In the genomic region with DNA sequence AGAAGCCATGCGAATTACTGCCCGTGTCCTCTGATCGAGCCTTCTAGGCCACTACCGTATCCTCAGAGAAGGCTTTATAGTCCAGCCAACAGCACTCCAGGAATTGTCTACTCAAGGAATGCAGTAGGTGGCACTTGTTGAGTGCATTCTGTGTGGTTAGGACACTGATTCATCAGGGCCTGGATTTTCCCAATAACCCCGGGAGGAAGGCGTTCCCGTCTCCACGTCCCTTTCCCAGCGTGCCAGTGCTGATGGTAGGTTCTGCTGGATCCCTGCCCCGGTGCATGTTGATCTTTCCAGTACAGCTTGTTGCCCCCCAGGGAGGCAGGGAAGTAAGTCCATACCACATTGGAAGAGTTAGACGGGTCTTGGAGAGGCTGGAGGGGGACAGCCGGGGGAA, we compare ENCODE assay signal across 24 cellular contexts.
DNase-seq lines count a peak whose midpoint lies in the region; ATAC-seq and TF ChIP-seq lines count a peak whose summit lies in the region.
"Had no signal": no experiment of that assay in that cellular context is flagged by ENCODE, and none has a peak within 500 bp of the region (broad histone marks: within the 10 kb centered on the region; RNA-seq: fewer than 3 reads in every experiment).

No MANE protein-coding gene starts in this region.

- H3K9me3 Mint-ChIP-seq in T-helper 1 cell treated with Interleukin-12 subunit alpha and Interleukin-12 subunit beta and Interleukin-4 antibody, amounts not matched to agents 30 μg/mL and 1 μg/mL, for 36 hours = no peaks in the 10 kb centered on the region
- H3K9me3 Mint-ChIP-seq in MCF 10A (ENCODE audit: unreplicated experiment) (no peaks in the 10 kb centered on the region), T-cell (no peaks in the 10 kb centered on the region)
- H3K9me3 Mint-ChIP-seq: GM23338 had no signal

- intact Hi-C loops in MCF 10A (cut with micrococcal nuclease) (no loop called here), breast epithelium (cut with DNase I; ENCODE audit: low total_unique reads) (no loop called here)

- ATAC-seq in T-cell (replicated peaks in 1 of 4) = no peak
- ATAC-seq in HG03139 (IDR thresholded peaks at IDR 0.05; ENCODE audit: unreplicated experiment) = no peak
- ATAC-seq: GM23338, psoas muscle had no signal

- no peaks in the 10 kb centered on the region for H3K4me1 ChIP-seq in breast epithelium
- H3K4me1 ChIP-seq in trophoblast cell (ENCODE audit: control insufficient read depth in 1 of 2, insufficient read depth in 2 of 2, low read length in 2 of 2) = peaks cover 2 to 6% of the 10 kb centered on the region in 2 experiments
- H3K4me1 ChIP-seq: colonic mucosa, psoas muscle, uterus had no signal

- POLR2A ChIA-PET in MCF 10A (lab: Yijun Ruan, JAX) = no interaction called here
- POLR2A ChIA-PET in T-cell (lab: Charles Lee) = no interaction called here

- no peak overlapping the region for H3K14ac ChIP-seq in trophoblast cell (ENCODE audit: low read length)

- no peaks in the 10 kb centered on the region for H3K27me3 Mint-ChIP-seq in T-helper 1 cell treated with Interleukin-12 subunit alpha and Interleukin-12 subunit beta and Interleukin-4 antibody, amounts not matched to agents 30 μg/mL and 1 μg/mL, for 36 hours (ENCODE audit: low read depth)
- H3K27me3 Mint-ChIP-seq in MCF 10A (ENCODE audit: insufficient read depth, unreplicated experiment) (no peaks in the 10 kb centered on the region), T-cell (no peaks in the 10 kb centered on the region)

- H2BK12ac ChIP-seq in trophoblast cell (ENCODE audit: low read length) = no peak overlapping the region

- no peak overlapping the region for H3K9ac ChIP-seq in trophoblast cell (ENCODE audit: low read length)

- H3K4me1 Mint-ChIP-seq in T-helper 1 cell treated with Interleukin-12 subunit alpha and Interleukin-12 subunit beta and Interleukin-4 antibody, amounts not matched to agents 30 μg/mL and 1 μg/mL, for 36 hours (ENCODE audit: low read depth) = peaks cover 90% of the 10 kb centered on the region
- H3K4me1 Mint-ChIP-seq in MCF 10A (ENCODE audit: insufficient read depth, unreplicated experiment) (peaks cover 6% of the 10 kb centered on the region), T-cell (peaks cover 78 to 94% (median 91%) of the 10 kb centered on the region in 3 donors)

- H3K4me2 ChIP-seq in trophoblast cell (ENCODE audit: low read length) = no peak overlapping the region
- H3K4me2 ChIP-seq: GM23338 had no signal

- H3K4me3 Mint-ChIP-seq in T-helper 1 cell treated with Interleukin-12 subunit alpha and Interleukin-12 subunit beta and Interleukin-4 antibody, amounts not matched to agents 30 μg/mL and 1 μg/mL, for 36 hours = peak overlapping the region; percentile 35
- H3K4me3 Mint-ChIP-seq in MCF 10A (ENCODE audit: unreplicated experiment) (no peak overlapping the region), T-cell (peak overlapping the region in 1 of 3 donors; percentile 85)
- H3K4me3 Mint-ChIP-seq: GM23338 had no signal

- H3K27ac ChIP-seq in breast epithelium = no peak overlapping the region
- H3K27ac ChIP-seq in trophoblast cell (ENCODE audit: low read depth, low read length) = no peak overlapping the region
- H3K27ac ChIP-seq: 22Rv1, cardiac muscle cell, colonic mucosa, Peyer's patch, psoas muscle, thoracic aorta, uterus had no signal

- no peak for TF ChIP-seq CTCF in MCF 10A (IDR thresholded peaks at IDR 0.05; ENCODE audit: unreplicated experiment)
- no peak for TF ChIP-seq CTCF in breast epithelium (IDR thresholded peaks at IDR 0.05)

- CTCF ChIA-PET in MCF 10A (lab: Yijun Ruan, JAX) (no interaction called here), T-cell (lab: Charles Lee) (no interaction called here)

- H2AK5ac ChIP-seq in trophoblast cell (ENCODE audit: low read length) = no peak overlapping the region

- H3K27me3 ChIP-seq in breast epithelium (no peaks in the 10 kb centered on the region), trophoblast cell (ENCODE audit: insufficient read depth, low read length) (no peaks in the 10 kb centered on the region)
- H3K27me3 ChIP-seq: cardiac muscle cell, colonic mucosa, Peyer's patch, uterus had no signal

- H3K36me3 ChIP-seq in breast epithelium (no peaks in the 10 kb centered on the region), trophoblast cell (ENCODE audit: control insufficient read depth in 1 of 2, insufficient read depth in 2 of 2, low read length in 2 of 2) (no peaks in the 10 kb centered on the region)
- H3K36me3 ChIP-seq: cardiac muscle cell, colonic mucosa, Peyer's patch, thoracic aorta, uterus had no signal

- peak overlapping the region; percentile 43 for H3K18ac ChIP-seq in trophoblast cell (ENCODE audit: low read length)

- no peak for TF ChIP-seq POLR2A in breast epithelium (IDR thresholded peaks at IDR 0.05)

- DNase-seq in T-helper 1 cell = no peak
- DNase-seq in MCF 10A (ENCODE audit: unreplicated experiment) = peak; percentile 11
- no peak for DNase-seq in breast epithelium (ENCODE audit: low spot score in 2 of 2)
- no peak for DNase-seq in T-cell
- DNase-seq in trophoblast cell = peak in 1 of 2 donors; percentile 42
- DNase-seq in KG1 (lab: John Stamatoyannopoulos, UW) = no peak
- DNase-seq: activated gamma-delta T cell; anterior cingulate cortex; colonic mucosa; effector CD8-positive, alpha-beta T cell; GDM1; glutamatergic neuron; NCI-H1105; NCI-H2029; stimulated activated naive CD4-positive, alpha-beta T cell; uterus had no signal

- H3K4me3 ChIP-seq in breast epithelium = no peak overlapping the region
- no peak overlapping the region for H3K4me3 ChIP-seq in trophoblast cell (ENCODE audit: low read depth, low read length)
- H3K4me3 ChIP-seq: cardiac muscle cell, colonic mucosa, GM23338, Peyer's patch, psoas muscle, thoracic aorta, uterus had no signal

- no TSS peak for BruUV-seq in MCF 10A (replicated peaks; lab: Mats Ljungman, UMichigan)

- WGBS in trophoblast cell (ENCODE audit: extremely low coverage, insufficient coverage, insufficient read length) = no CpG with 5 or more reads among the region's 12 CpGs

- H2BK120ac ChIP-seq in trophoblast cell (ENCODE audit: insufficient read depth, low read length, poor library complexity) = no peak overlapping the region

- no peak overlapping the region for H4K12ac ChIP-seq in trophoblast cell (ENCODE audit: low read depth, low read length)

- peak overlapping the region; percentile 84 for H3K27ac Mint-ChIP-seq in T-helper 1 cell treated with Interleukin-12 subunit alpha and Interleukin-12 subunit beta and Interleukin-4 antibody, amounts not matched to agents 30 μg/mL and 1 μg/mL, for 36 hours
- H3K27ac Mint-ChIP-seq in MCF 10A (ENCODE audit: low read depth, unreplicated experiment) (no peak overlapping the region), T-cell (peak overlapping the region; percentile 91 to 99)
- H3K27ac Mint-ChIP-seq: GM23338 had no signal

- no peak overlapping the region for H2AFZ ChIP-seq in trophoblast cell (ENCODE audit: insufficient read depth, low read length, poor library complexity)
- H2AFZ ChIP-seq: GM23338 had no signal

- H4K8ac ChIP-seq in trophoblast cell (ENCODE audit: low read depth, low read length) = no peak overlapping the region

- no peaks in the 10 kb centered on the region for H3K9me3 ChIP-seq in breast epithelium
- H3K9me3 ChIP-seq in trophoblast cell (ENCODE audit: insufficient read depth, low read depth, low read length) = no peaks in the 10 kb centered on the region
- H3K9me3 ChIP-seq: colonic mucosa, Peyer's patch, psoas muscle, thoracic aorta, uterus had no signal

- H3K36me3 Mint-ChIP-seq in T-helper 1 cell treated with Interleukin-12 subunit alpha and Interleukin-12 subunit beta and Interleukin-4 antibody, amounts not matched to agents 30 μg/mL and 1 μg/mL, for 36 hours (ENCODE audit: low read depth) = peaks cover 39% of the 10 kb centered on the region
- H3K36me3 Mint-ChIP-seq in MCF 10A (ENCODE audit: insufficient read depth, unreplicated experiment) (peaks cover 19% of the 10 kb centered on the region), T-cell (peaks cover 12% of the 10 kb centered on the region)

- no peak overlapping the region for H3K23ac ChIP-seq in trophoblast cell (ENCODE audit: low read length)

- H3K4ac ChIP-seq in trophoblast cell (ENCODE audit: low read depth, low read length) = no peak overlapping the region

- H4K91ac ChIP-seq in trophoblast cell (ENCODE audit: low read depth, low read length) = no peak overlapping the region

- peaks cover 3% of the 10 kb centered on the region for H3K79me2 ChIP-seq in trophoblast cell (ENCODE audit: control insufficient read depth, insufficient read depth, low read length, poor library complexity)

- no peaks in the 10 kb centered on the region for H3K79me1 ChIP-seq in trophoblast cell (ENCODE audit: low read length)

- H2BK5ac ChIP-seq in trophoblast cell (ENCODE audit: low read depth, low read length, poor library complexity) = no peak overlapping the region
